ENCODE assay signal across 15 cellular contexts in genomic region chr3:53145109-53146077, GRCh38. TPM values are rescaled to one million over a fixed set of nuclear protein-coding genes. Genes with fewer than 3 reads are reported as not detected.
DNase-seq lines count a peak whose midpoint lies in the region; ATAC-seq and TF ChIP-seq lines count a peak whose summit lies in the region.
"Had no signal": no experiment of that assay in that cellular context is flagged by ENCODE, and none has a peak within 500 bp of the region (broad histone marks: within the 10 kb centered on the region; RNA-seq: fewer than 3 reads in every experiment).

No MANE protein-coding gene starts in this region.

- CTCF ChIA-PET in Calu3 (lab: Charles Lee): interaction anchor here (0.6 to 1.3 kb wide), 5 partner anchors 10 to 160 kb away, joined by 3 to 6 read pairs (median 4); no protein-coding TSS in a partner anchor

- no peaks in the 10 kb centered on the region for H3K9me3 Mint-ChIP-seq in Calu3 (ENCODE audit: low read depth, unreplicated experiment)
- no peaks in the 10 kb centered on the region for H3K9me3 Mint-ChIP-seq in dendritic cell treated with granulocyte-macrophage colony-stimulating factor and Interleukin-4, amounts not matched to agents 40 ng/mL and 50 ng/mL, for 4 days
- H3K9me3 Mint-ChIP-seq: activated CD4-positive, alpha-beta T cell treated with anti-CD3 and anti-CD28 coated beads, Interleukin-2, amount 10 ng/mL, durations not matched to agents 24 days and 14 days; H9; naive thymus-derived CD4-positive, alpha-beta T cell had no signal

- ATAC-seq in HG02938 (IDR thresholded peaks at IDR 0.05; ENCODE audit: unreplicated experiment) (no peak), HG03025 (IDR thresholded peaks at IDR 0.05; ENCODE audit: low FRiP score, unreplicated experiment) (no peak)
- ATAC-seq: naive thymus-derived CD4-positive, alpha-beta T cell had no signal

- no peaks in the 10 kb centered on the region for H3K36me3 Mint-ChIP-seq in Calu3 (ENCODE audit: insufficient read depth, unreplicated experiment)
- H3K36me3 Mint-ChIP-seq in dendritic cell treated with granulocyte-macrophage colony-stimulating factor and Interleukin-4, amounts not matched to agents 40 ng/mL and 50 ng/mL, for 4 days (ENCODE audit: low read depth): no peaks in the 10 kb centered on the region
- H3K36me3 Mint-ChIP-seq: naive thymus-derived CD4-positive, alpha-beta T cell had no signal

- no peak overlapping the region for H3K27ac Mint-ChIP-seq in Calu3 (ENCODE audit: unreplicated experiment)
- peak overlapping the region; percentile 88 for H3K27ac Mint-ChIP-seq in dendritic cell treated with granulocyte-macrophage colony-stimulating factor and Interleukin-4, amounts not matched to agents 40 ng/mL and 50 ng/mL, for 4 days
- H3K27ac Mint-ChIP-seq: activated CD4-positive, alpha-beta T cell treated with anti-CD3 and anti-CD28 coated beads, Interleukin-2, amount 10 ng/mL, durations not matched to agents 24 days and 14 days; H9 had no signal

- no TSS peak for BruUV-seq in Calu3 (replicated peaks; lab: Mats Ljungman, UMichigan)

- DNase-seq in Calu3 (peak; percentile 25), NCI-H1417 (lab: John Stamatoyannopoulos, UW) (peak in 2 of 3 experiments; percentile 50 to 78), posterior vena cava (ENCODE audit: low spot score) (peak; percentile 38), NCI-H82 treated with DMSO at 0.1 percent for 48 hours (lab: John Stamatoyannopoulos, UW; ENCODE audit: unreplicated experiment) (no peak), NCI-H82 (lab: John Stamatoyannopoulos, UW) (no peak)
- DNase-seq: activated CD4-positive, alpha-beta T cell treated with anti-CD3 and anti-CD28 coated beads, Interleukin-2, amount 10 ng/mL, durations not matched to agents 24 days and 14 days; activated naive CD4-positive, alpha-beta T cell treated with Interleukin-2 at 50 U/mL for 16 hours; foreskin melanocyte; H9; naive thymus-derived CD4-positive, alpha-beta T cell; SJCRH30; T1000 had no signal

- peaks cover 23% of the 10 kb centered on the region for H3K4me1 Mint-ChIP-seq in Calu3 (ENCODE audit: low read depth, unreplicated experiment)
- H3K4me1 Mint-ChIP-seq in dendritic cell treated with granulocyte-macrophage colony-stimulating factor and Interleukin-4, amounts not matched to agents 40 ng/mL and 50 ng/mL, for 4 days (ENCODE audit: low read depth): peaks cover 92% of the 10 kb centered on the region
- H3K4me1 Mint-ChIP-seq: activated CD4-positive, alpha-beta T cell treated with anti-CD3 and anti-CD28 coated beads, Interleukin-2, amount 10 ng/mL, durations not matched to agents 24 days and 14 days had no signal

- TF ChIP-seq CTCF in Calu3 (IDR thresholded peaks at IDR 0.05; ENCODE audit: unreplicated experiment): no peak

- H3K27me3 Mint-ChIP-seq in Calu3 (ENCODE audit: unreplicated experiment): no peaks in the 10 kb centered on the region
- H3K27me3 Mint-ChIP-seq in dendritic cell treated with granulocyte-macrophage colony-stimulating factor and Interleukin-4, amounts not matched to agents 40 ng/mL and 50 ng/mL, for 4 days: peaks cover 2% of the 10 kb centered on the region
- H3K27me3 Mint-ChIP-seq: activated CD4-positive, alpha-beta T cell treated with anti-CD3 and anti-CD28 coated beads, Interleukin-2, amount 10 ng/mL, durations not matched to agents 24 days and 14 days; naive thymus-derived CD4-positive, alpha-beta T cell had no signal

- no peak overlapping the region for H3K4me3 Mint-ChIP-seq in Calu3 (ENCODE audit: low read depth, unreplicated experiment)
- H3K4me3 Mint-ChIP-seq in dendritic cell treated with granulocyte-macrophage colony-stimulating factor and Interleukin-4, amounts not matched to agents 40 ng/mL and 50 ng/mL, for 4 days: no peak overlapping the region
- H3K4me3 Mint-ChIP-seq: activated CD4-positive, alpha-beta T cell treated with anti-CD3 and anti-CD28 coated beads, Interleukin-2, amount 10 ng/mL, durations not matched to agents 24 days and 14 days; H9; naive thymus-derived CD4-positive, alpha-beta T cell had no signal

- intact Hi-C loops in Calu3 (cut with micrococcal nuclease; ENCODE audit: unreplicated experiment): no loop called here
- intact Hi-C loops in dendritic cell treated with granulocyte-macrophage colony-stimulating factor and Interleukin-4, amounts not matched to agents 40 ng/mL and 50 ng/mL, for 4 days (cut with micrococcal nuclease): no loop called here
- intact Hi-C loops in posterior vena cava (cut with DNase I): loop anchor here in 1 of 2 donors (10.0 kb wide), 1 partner anchor 1851 kb away; no protein-coding TSS in a partner anchor

RNA-seq across cellular contexts. Expression of gene RFT1, which starts 15.2 kb away (rescaled TPM):
- total RNA-seq in Calu3 (2022): 30.5 and 35.0 TPM in 2 replicates
- total RNA-seq in posterior vena cava: 10 to 100 TPM; 13.6 to 15.7 TPM

RNA-seq across cellular contexts. Expression of gene PRKCD, which starts 15.6 kb away (rescaled TPM):
- 24.4 and 25.2 TPM in 2 replicates for total RNA-seq in Calu3 (2022)
- total RNA-seq in posterior vena cava: 10 to 100 TPM; 34.1 to 36.3 TPM

Comparison
In these comparisons a context has a peak if more than half of its experiments do, and no peak if none do; other contexts are left out.
1. DNase-seq: peak in Calu3 (single experiment), NCI-H1417 (2 of 3) and posterior vena cava (single experiment); none in NCI-H82 treated with DMSO at 0.1 percent for 48 hours (single experiment) and NCI-H82 (single experiment).